Comparison of ENCODE assay signal across 15 cellular contexts in the genomic region with DNA sequence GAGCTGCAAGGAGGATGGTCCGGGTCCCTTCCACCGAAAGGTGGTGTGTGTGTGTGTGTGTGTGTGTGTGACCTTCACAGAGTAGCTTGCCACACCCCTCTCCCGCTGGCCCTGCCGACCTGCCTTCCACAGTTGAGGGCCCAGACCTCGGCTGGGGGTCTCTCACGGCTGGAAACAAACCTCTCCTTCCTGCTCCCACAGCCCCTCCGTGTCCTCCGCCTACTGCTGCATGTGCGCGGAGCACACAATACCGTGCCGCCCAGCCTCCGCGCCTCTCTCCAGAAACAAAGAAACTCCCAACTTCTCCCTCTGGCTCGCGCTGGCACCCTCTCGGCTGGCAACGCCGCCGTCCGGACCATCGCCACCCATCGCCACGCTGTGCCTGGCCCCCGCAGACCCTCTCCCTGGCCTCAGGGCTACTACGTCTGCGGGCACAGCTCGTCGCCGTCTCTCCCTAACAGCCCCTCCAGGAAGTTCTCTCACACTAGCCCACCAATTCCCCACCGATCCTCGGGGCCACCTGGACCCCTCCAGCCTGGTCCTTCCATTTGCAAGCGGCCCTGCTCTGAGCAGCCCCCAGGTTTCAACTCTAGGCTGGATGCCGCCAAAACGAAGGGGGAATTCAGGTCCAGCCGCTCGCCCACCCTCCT.
A peak's percentile ranks its signal among the peaks of the same experiment; 100 is the strongest.
DNase-seq lines count a peak whose midpoint lies in the region; ATAC-seq, FAIRE-seq and TF ChIP-seq lines count a peak whose summit lies in the region.
"Had no signal": no experiment of that assay in that cellular context is flagged by ENCODE, and none has a peak within 500 bp of the region (broad histone marks: within the 10 kb centered on the region; RNA-seq: fewer than 3 reads in every experiment).

No MANE protein-coding gene starts in this region.

- no peak for FAIRE-seq in kidney (lab: Jason Lieb, UNC)

- H3K36me3 ChIP-seq in kidney (ENCODE audit: control insufficient read depth in 1 of 2, insufficient read depth in 2 of 2, low read length in 2 of 2), result peaks cover 0 to 2% of the 10 kb centered on the region in 2 donors

- H3K27ac ChIP-seq in RWPE1 (peak overlapping the region; percentile 33; the same call in 1 of the 2 replicates), kidney (ENCODE audit: low read depth in 2 of 2, low read length in 2 of 2) (no peak overlapping the region)
- H3K27ac ChIP-seq: 22Rv1, thoracic aorta had no signal

- TF ChIP-seq CTCF in RWPE1 (conservative IDR thresholded peaks at IDR 0.05; ENCODE audit: low read depth), result no peak
- no peak for TF ChIP-seq CTCF in kidney (IDR thresholded peaks at IDR 0.05; ENCODE audit: borderline replicate concordance, extremely low read depth, insufficient read depth)

- H3K4me3 ChIP-seq in kidney (ENCODE audit: low read length in 2 of 2), result no peak overlapping the region
- H3K4me3 ChIP-seq: adrenal gland, thoracic aorta had no signal

- intact Hi-C loops in kidney (cut with DNase I) (no loop called here), left colon (cut with DNase I, micrococcal nuclease) (no loop called here)

- H3K4me1 ChIP-seq in kidney (ENCODE audit: control insufficient read depth in 1 of 2, insufficient read depth in 1 of 2, low read depth in 1 of 2, low read length in 2 of 2), result peaks cover 0 to 2% of the 10 kb centered on the region in 2 donors

- H3K9ac ChIP-seq in kidney (ENCODE audit: low read length in 2 of 2), result no peak overlapping the region

- ATAC-seq in left colon, result no peak
- ATAC-seq: naive thymus-derived CD8-positive, alpha-beta T cell had no signal

- H3K9me3 ChIP-seq in kidney (ENCODE audit: control insufficient read depth in 1 of 2, low read length in 2 of 2), result no peaks in the 10 kb centered on the region
- H3K9me3 ChIP-seq: adrenal gland, thoracic aorta had no signal

- DNase-seq in DMS53 (lab: John Stamatoyannopoulos, UW) (peak; percentile 52), DMS53 treated with DMSO at 0.1 percent for 48 hours (lab: John Stamatoyannopoulos, UW; ENCODE audit: unreplicated experiment) (no peak), DMS79 treated with DMSO at 0.1 percent for 48 hours (lab: John Stamatoyannopoulos, UW) (peak; percentile 58), RWPE1 (ENCODE audit: low spot score) (no peak), kidney (peak; percentile 61), pons (ENCODE audit: low spot score) (no peak), left colon (no peak)
- DNase-seq in activated CD8-positive, alpha-beta memory T cell treated with anti-CD3 and anti-CD28 coated beads, Interleukin-2, amount 50 U/mL, for 48 hours, result no peak
- DNase-seq: activated CD4-positive, CD25-positive, alpha-beta regulatory T cell treated with anti-CD3 and anti-CD28 coated beads, Interleukin-2, amount 50 U/mL, for 72 hours; effector CD8-positive, alpha-beta T cell; NCI-H774 had no signal

- POLR2A ChIA-PET in RWPE1 (lab: Yijun Ruan, JAX; ENCODE audit: low non-redundant PET), result no interaction called here

- CTCF ChIA-PET in RWPE1 (lab: Yijun Ruan, JAX), result interaction anchor here (1.5 to 1.6 kb wide), 2 partner anchors 20 to 22 kb away, joined by 5 to 7 read pairs; no protein-coding TSS in a partner anchor

Comparison
In these comparisons a context has a peak if more than half of its experiments do, and no peak if none do; other contexts are left out.
1. DNase-seq: peak in DMS53 (single experiment), DMS79 treated with DMSO at 0.1 percent for 48 hours (single experiment) and kidney (single experiment); none in DMS53 treated with DMSO at 0.1 percent for 48 hours (single experiment), RWPE1 (single experiment), pons (single experiment), left colon (0 of 2) and activated CD8-positive, alpha-beta memory T cell treated with anti-CD3 and anti-CD28 coated beads, Interleukin-2, amount 50 U/mL, for 48 hours (single experiment).